14 cellular contexts compared by ENCODE assay signal in genomic region chr2:235024191-235024611, GRCh38.
DNase-seq lines count a peak whose midpoint lies in the region; ATAC-seq and TF ChIP-seq lines count a peak whose summit lies in the region.
"Had no signal": no experiment of that assay in that cellular context is flagged by ENCODE, and none has a peak within 500 bp of the region (broad histone marks: within the 10 kb centered on the region; RNA-seq: fewer than 3 reads in every experiment).

No MANE protein-coding gene starts in this region.

- H3K27ac ChIP-seq in left lung, result no peak overlapping the region
- H3K27ac ChIP-seq: BLaER1 treated with 17β-estradiol and CSF1 and Interleukin-3, amounts not matched to agents 10 nM and 100 nM; HL-60; ovary had no signal

- ATAC-seq in WTC11 (no peak), GM18868 (IDR thresholded peaks at IDR 0.05; ENCODE audit: unreplicated experiment) (no peak), left lung (no peak)
- ATAC-seq: activated naive CD4-positive, alpha-beta T cell treated with anti-CD3 and anti-CD28 coated beads, Interleukin-2, amount 50 U/mL, for 72 hours had no signal

- no peaks in the 10 kb centered on the region for H3K27me3 ChIP-seq in left lung
- H3K27me3 ChIP-seq: BLaER1 treated with 17β-estradiol and CSF1 and Interleukin-3, amounts not matched to agents 10 nM and 100 nM; esophagus squamous epithelium; ovary had no signal

- H3K27me3 Mint-ChIP-seq in WTC11 (ENCODE audit: low read depth), result no peaks in the 10 kb centered on the region

- H3K4me3 ChIP-seq in left lung, result no peak overlapping the region
- H3K4me3 ChIP-seq: BLaER1 treated with 17β-estradiol and CSF1 and Interleukin-3, amounts not matched to agents 10 nM and 100 nM; esophagus squamous epithelium; ovary had no signal

- intact Hi-C loops in left lung (cut with DNase I), result no loop called here

- H3K36me3 Mint-ChIP-seq in WTC11, result peaks cover 3% of the 10 kb centered on the region
- H3K36me3 Mint-ChIP-seq: activated naive CD4-positive, alpha-beta T cell treated with anti-CD3 and anti-CD28 coated beads, Interleukin-2, amount 50 U/mL, for 72 hours had no signal

- no peak overlapping the region for H3K4me3 Mint-ChIP-seq in WTC11

- H3K4me1 Mint-ChIP-seq in WTC11, result peaks cover 36% of the 10 kb centered on the region

- CTCF ChIA-PET in WTC11 (lab: Charles Lee), result interaction anchor here (0.9 to 1.5 kb wide), 3 partner anchors 18 to 143 kb away, joined by 3 to 7 read pairs (median 4); no protein-coding TSS in a partner anchor

- POLR2A ChIA-PET in WTC11 (lab: Charles Lee), result interaction anchor here (1.3 kb wide), 1 partner anchor 19 kb away, joined by 3 read pairs; no protein-coding TSS in a partner anchor

- peak; percentile 29 for DNase-seq in AG08396 (ENCODE audit: low spot score)
- DNase-seq in HCEC 1CT, result peak; percentile 22
- no peak for DNase-seq in WTC11 (ENCODE audit: low spot score)
- peak; percentile 57 for DNase-seq in kidney glomerular epithelial cell (lab: John Stamatoyannopoulos, UW)
- no peak for DNase-seq in NCI-H1436 treated with DMSO at 0.1 percent for 48 hours (lab: John Stamatoyannopoulos, UW)
- DNase-seq in cortex of kidney (lab: John Stamatoyannopoulos, UW), result no peak
- DNase-seq in left lung, result no peak
- DNase-seq: DMS79 treated with DMSO at 0.1 percent for 48 hours, esophagus squamous epithelium, ovary had no signal

- peak overlapping the region; percentile 58; the same call in 1 of the 2 replicates for H3K27ac Mint-ChIP-seq in WTC11
- H3K27ac Mint-ChIP-seq: activated naive CD4-positive, alpha-beta T cell treated with anti-CD3 and anti-CD28 coated beads, Interleukin-2, amount 50 U/mL, for 72 hours had no signal

- H3K9me3 ChIP-seq in left lung, result no peaks in the 10 kb centered on the region
- H3K9me3 ChIP-seq: BLaER1 treated with 17β-estradiol and CSF1 and Interleukin-3, amounts not matched to agents 10 nM and 100 nM; esophagus squamous epithelium; ovary had no signal

- peaks cover 8% of the 10 kb centered on the region; the same call in 1 of the 2 replicates for H3K9me3 Mint-ChIP-seq in WTC11
- H3K9me3 Mint-ChIP-seq: activated naive CD4-positive, alpha-beta T cell treated with anti-CD3 and anti-CD28 coated beads, Interleukin-2, amount 50 U/mL, for 72 hours had no signal

- TF ChIP-seq CTCF in WTC11 (IDR thresholded peaks at IDR 0.05), result no peak
- no peak for TF ChIP-seq CTCF in left lung (IDR thresholded peaks at IDR 0.05)

- H3K4me1 ChIP-seq in left lung, result peaks cover 3 to 10% of the 10 kb centered on the region in 2 donors
- H3K4me1 ChIP-seq: BLaER1 treated with 17β-estradiol and CSF1 and Interleukin-3, amounts not matched to agents 10 nM and 100 nM had no signal

- H3K36me3 ChIP-seq in left lung, result no peaks in the 10 kb centered on the region
- H3K36me3 ChIP-seq: BLaER1 treated with 17β-estradiol and CSF1 and Interleukin-3, amounts not matched to agents 10 nM and 100 nM; esophagus squamous epithelium; ovary had no signal

TF ChIP-seq in WTC11, 78 proteins besides CTCF, POLR2A, EP300 and RAD21:
- TF ChIP-seq, protein P1, sequence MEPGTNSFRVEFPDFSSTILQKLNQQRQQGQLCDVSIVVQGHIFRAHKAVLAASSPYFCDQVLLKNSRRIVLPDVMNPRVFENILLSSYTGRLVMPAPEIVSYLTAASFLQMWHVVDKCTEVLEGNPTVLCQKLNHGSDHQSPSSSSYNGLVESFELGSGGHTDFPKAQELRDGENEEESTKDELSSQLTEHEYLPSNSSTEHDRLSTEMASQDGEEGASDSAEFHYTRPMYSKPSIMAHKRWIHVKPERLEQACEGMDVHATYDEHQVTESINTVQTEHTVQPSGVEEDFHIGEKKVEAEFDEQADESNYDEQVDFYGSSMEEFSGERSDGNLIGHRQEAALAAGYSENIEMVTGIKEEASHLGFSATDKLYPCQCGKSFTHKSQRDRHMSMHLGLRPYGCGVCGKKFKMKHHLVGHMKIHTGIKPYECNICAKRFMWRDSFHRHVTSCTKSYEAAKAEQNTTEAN (CRISPR knock-in tag; IDR thresholded peaks at IDR 0.05), result no peak
- TF ChIP-seq USF1 (CRISPR knock-in tag; IDR thresholded peaks at IDR 0.05), result no peak
- TF ChIP-seq, protein P2, sequence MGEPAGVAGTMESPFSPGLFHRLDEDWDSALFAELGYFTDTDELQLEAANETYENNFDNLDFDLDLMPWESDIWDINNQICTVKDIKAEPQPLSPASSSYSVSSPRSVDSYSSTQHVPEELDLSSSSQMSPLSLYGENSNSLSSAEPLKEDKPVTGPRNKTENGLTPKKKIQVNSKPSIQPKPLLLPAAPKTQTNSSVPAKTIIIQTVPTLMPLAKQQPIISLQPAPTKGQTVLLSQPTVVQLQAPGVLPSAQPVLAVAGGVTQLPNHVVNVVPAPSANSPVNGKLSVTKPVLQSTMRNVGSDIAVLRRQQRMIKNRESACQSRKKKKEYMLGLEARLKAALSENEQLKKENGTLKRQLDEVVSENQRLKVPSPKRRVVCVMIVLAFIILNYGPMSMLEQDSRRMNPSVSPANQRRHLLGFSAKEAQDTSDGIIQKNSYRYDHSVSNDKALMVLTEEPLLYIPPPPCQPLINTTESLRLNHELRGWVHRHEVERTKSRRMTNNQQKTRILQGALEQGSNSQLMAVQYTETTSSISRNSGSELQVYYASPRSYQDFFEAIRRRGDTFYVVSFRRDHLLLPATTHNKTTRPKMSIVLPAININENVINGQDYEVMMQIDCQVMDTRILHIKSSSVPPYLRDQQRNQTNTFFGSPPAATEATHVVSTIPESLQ (CRISPR knock-in tag; IDR thresholded peaks at IDR 0.05), result no peak
- TF ChIP-seq FOXP1 (CRISPR knock-in tag; IDR thresholded peaks at IDR 0.05; ENCODE audit: borderline replicate concordance), result no peak
- TF ChIP-seq, protein P3, sequence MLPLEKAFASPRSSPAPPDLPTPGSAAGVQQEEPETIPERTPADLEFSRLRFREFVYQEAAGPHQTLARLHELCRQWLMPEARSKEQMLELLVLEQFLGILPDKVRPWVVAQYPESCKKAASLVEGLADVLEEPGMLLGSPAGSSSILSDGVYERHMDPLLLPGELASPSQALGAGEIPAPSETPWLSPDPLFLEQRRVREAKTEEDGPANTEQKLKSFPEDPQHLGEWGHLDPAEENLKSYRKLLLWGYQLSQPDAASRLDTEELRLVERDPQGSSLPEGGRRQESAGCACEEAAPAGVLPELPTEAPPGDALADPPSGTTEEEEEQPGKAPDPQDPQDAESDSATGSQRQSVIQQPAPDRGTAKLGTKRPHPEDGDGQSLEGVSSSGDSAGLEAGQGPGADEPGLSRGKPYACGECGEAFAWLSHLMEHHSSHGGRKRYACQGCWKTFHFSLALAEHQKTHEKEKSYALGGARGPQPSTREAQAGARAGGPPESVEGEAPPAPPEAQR (CRISPR knock-in tag; IDR thresholded peaks at IDR 0.05), result no peak
- TF ChIP-seq ESRRA (CRISPR knock-in tag; IDR thresholded peaks at IDR 0.05; ENCODE audit: borderline replicate concordance), result no peak
- TF ChIP-seq NFE2L1 (CRISPR knock-in tag; IDR thresholded peaks at IDR 0.05), result no peak
- no peak for TF ChIP-seq FOXK1 (CRISPR knock-in tag; IDR thresholded peaks at IDR 0.05)
- TF ChIP-seq TEAD1 (CRISPR knock-in tag; IDR thresholded peaks at IDR 0.05), result no peak
- no peak for TF ChIP-seq SOX15 (CRISPR knock-in tag; IDR thresholded peaks at IDR 0.05)

Comparison
In these comparisons a context has a peak if more than half of its experiments do, and no peak if none do; other contexts are left out.
1. DNase-seq: peak in AG08396 (single experiment), HCEC 1CT (single experiment) and kidney glomerular epithelial cell (single experiment); none in WTC11 (single experiment), NCI-H1436 treated with DMSO at 0.1 percent for 48 hours (single experiment), cortex of kidney (single experiment) and left lung (0 of 2).